ENCODE assay signal across 2 cellular contexts in genomic region chr19:15263361-15263985, GRCh38.
TF ChIP-seq lines count a peak whose summit lies in the region.

No MANE protein-coding gene starts in this region.

TF ChIP-seq in K562, 482 proteins besides CTCF, POLR2A, EP300 and RAD21:
- TF ChIP-seq, protein P1, sequence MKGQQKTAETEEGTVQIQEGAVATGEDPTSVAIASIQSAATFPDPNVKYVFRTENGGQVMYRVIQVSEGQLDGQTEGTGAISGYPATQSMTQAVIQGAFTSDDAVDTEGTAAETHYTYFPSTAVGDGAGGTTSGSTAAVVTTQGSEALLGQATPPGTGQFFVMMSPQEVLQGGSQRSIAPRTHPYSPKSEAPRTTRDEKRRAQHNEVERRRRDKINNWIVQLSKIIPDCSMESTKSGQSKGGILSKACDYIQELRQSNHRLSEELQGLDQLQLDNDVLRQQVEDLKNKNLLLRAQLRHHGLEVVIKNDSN (CRISPR knock-in tag; IDR thresholded peaks at IDR 0.05), result 0 out of 2 replicates have a peak, but pooled peaks have one; percentile 8
- TF ChIP-seq SIX5 (IDR thresholded peaks at IDR 0.05; ENCODE audit: borderline replicate concordance in 1 of 2, insufficient read depth in 1 of 2, low read depth in 1 of 2, low read length in 2 of 2) (no peak), ETV6 (IDR thresholded peaks at IDR 0.05; ENCODE audit: borderline replicate concordance in 1 of 2, low read depth in 2 of 2, low read length in 1 of 2) (no peak), ETV6 (CRISPR knock-in tag; IDR thresholded peaks at IDR 0.05; ENCODE audit: borderline replicate concordance) (no peak), ARID1B (IDR thresholded peaks at IDR 0.05) (no peak), E2F6 (IDR thresholded peaks at IDR 0.05; ENCODE audit: borderline replicate concordance in 1 of 2, extremely low read depth in 1 of 2, insufficient read depth in 1 of 2, insufficient read length in 1 of 2, low read depth in 1 of 2, low read length in 1 of 2, poor library complexity in 1 of 2, severe bottlenecking in 1 of 2) (no peak)

TF ChIP-seq in HepG2, 621 proteins besides CTCF, POLR2A, EP300 and RAD21:
- TF ChIP-seq SMAD1 (CRISPR knock-in tag; IDR thresholded peaks at IDR 0.05; ENCODE audit: borderline replicate concordance, low read depth) (0 out of 2 replicates have a peak, but pooled peaks have one; percentile 20), ARID4A (CRISPR knock-in tag; IDR thresholded peaks at IDR 0.05; ENCODE audit: borderline replicate concordance) (peak; percentile 3; the same call in 1 of the 2 replicates), ZC3H13 (CRISPR knock-in tag; IDR thresholded peaks at IDR 0.05) (peak; percentile 45), TFE3 (CRISPR knock-in tag; IDR thresholded peaks at IDR 0.05) (no peak), MZF1 (CRISPR knock-in tag; IDR thresholded peaks at IDR 0.05; ENCODE audit: borderline replicate concordance) (no peak)
- TF ChIP-seq, protein P2, sequence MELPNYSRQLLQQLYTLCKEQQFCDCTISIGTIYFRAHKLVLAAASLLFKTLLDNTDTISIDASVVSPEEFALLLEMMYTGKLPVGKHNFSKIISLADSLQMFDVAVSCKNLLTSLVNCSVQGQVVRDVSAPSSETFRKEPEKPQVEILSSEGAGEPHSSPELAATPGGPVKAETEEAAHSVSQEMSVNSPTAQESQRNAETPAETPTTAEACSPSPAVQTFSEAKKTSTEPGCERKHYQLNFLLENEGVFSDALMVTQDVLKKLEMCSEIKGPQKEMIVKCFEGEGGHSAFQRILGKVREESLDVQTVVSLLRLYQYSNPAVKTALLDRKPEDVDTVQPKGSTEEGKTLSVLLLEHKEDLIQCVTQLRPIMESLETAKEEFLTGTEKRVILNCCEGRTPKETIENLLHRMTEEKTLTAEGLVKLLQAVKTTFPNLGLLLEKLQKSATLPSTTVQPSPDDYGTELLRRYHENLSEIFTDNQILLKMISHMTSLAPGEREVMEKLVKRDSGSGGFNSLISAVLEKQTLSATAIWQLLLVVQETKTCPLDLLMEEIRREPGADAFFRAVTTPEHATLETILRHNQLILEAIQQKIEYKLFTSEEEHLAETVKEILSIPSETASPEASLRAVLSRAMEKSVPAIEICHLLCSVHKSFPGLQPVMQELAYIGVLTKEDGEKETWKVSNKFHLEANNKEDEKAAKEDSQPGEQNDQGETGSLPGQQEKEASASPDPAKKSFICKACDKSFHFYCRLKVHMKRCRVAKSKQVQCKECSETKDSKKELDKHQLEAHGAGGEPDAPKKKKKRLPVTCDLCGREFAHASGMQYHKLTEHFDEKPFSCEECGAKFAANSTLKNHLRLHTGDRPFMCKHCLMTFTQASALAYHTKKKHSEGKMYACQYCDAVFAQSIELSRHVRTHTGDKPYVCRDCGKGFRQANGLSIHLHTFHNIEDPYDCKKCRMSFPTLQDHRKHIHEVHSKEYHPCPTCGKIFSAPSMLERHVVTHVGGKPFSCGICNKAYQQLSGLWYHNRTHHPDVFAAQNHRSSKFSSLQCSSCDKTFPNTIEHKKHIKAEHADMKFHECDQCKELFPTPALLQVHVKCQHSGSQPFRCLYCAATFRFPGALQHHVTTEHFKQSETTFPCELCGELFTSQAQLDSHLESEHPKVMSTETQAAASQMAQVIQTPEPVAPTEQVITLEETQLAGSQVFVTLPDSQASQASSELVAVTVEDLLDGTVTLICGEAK (IDR thresholded peaks at IDR 0.05), result no peak
- TF ChIP-seq, protein P2 (CRISPR knock-in tag; IDR thresholded peaks at IDR 0.05), result 0 out of 2 replicates have a peak, but pooled peaks have one; percentile 30
